Comparison of ENCODE assay signal across 14 cellular contexts in the genomic region with DNA sequence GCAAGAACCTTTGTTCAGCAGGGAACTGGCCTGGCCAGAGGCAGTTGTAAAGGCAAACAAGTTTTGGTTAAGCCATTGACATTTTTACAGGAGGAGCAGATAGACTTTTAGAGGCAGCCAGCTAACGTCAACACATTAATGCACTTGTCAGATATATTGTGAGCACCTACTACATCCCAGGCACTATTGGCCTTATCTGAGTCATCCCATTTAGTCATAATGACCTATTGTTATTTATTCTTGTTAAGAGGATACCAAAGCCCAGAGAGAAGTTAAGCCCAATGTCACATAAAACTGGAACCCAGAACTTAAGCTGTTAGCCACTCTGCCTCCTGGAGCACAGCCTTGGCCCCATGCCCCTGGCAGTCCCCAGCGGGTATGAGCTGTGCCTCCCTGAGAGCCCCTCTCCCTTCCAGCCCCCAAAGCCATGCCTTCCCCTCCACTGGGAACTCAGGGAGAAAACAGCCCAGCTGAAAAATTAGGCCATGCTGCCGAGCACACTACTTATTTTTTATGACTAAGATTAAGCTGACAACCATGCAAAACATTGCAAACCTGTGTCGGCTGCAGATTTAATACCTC. TPM values are rescaled to one million over a fixed set of nuclear protein-coding genes. Genes with fewer than 3 reads are reported as not detected.
A peak's percentile ranks its signal among the peaks of the same experiment; 100 is the strongest.
DNase-seq lines count a peak whose midpoint lies in the region; ATAC-seq and TF ChIP-seq lines count a peak whose summit lies in the region.
"Had no signal": no experiment of that assay in that cellular context is flagged by ENCODE, and none has a peak within 500 bp of the region (broad histone marks: within the 10 kb centered on the region; RNA-seq: fewer than 3 reads in every experiment).

No MANE protein-coding gene starts in this region.

- intact Hi-C loops in CD8-positive, alpha-beta T cell (cut with DNase I, micrococcal nuclease) = loop anchor here in 1 of 2 experiments (2.0 kb wide), 1 partner anchor 31 kb away; no protein-coding TSS in a partner anchor

- POLR2A ChIA-PET in CD8-positive, alpha-beta T cell (lab: Charles Lee) = interaction anchor here (0.7 to 3.7 kb wide), 2 partner anchors 33 to 1050 kb away, joined by 3 to 16 read pairs; partner anchors contain the start of gene TRIM8
- POLR2A ChIA-PET in RWPE1 (lab: Yijun Ruan, JAX; ENCODE audit: low non-redundant PET) = interaction anchor here (1.1 kb wide), 1 partner anchor 15 kb away, joined by 3 read pairs; no protein-coding TSS in a partner anchor

- H3K9me3 Mint-ChIP-seq in CD8-positive, alpha-beta T cell = no peaks in the 10 kb centered on the region
- H3K9me3 Mint-ChIP-seq: CD14-positive monocyte had no signal

- H3K27me3 Mint-ChIP-seq in CD8-positive, alpha-beta T cell (ENCODE audit: low read depth) = no peaks in the 10 kb centered on the region

- H3K27ac ChIP-seq in CD8-positive, alpha-beta T cell (ENCODE audit: low read depth, low read length) = peak overlapping the region; percentile 83
- peak overlapping the region; percentile 14; the same call in 1 of the 2 replicates for H3K27ac ChIP-seq in RWPE1
- H3K27ac ChIP-seq in rectal smooth muscle tissue (ENCODE audit: low read depth, low read length) = peak overlapping the region; percentile 74
- H3K27ac ChIP-seq: right lobe of liver, SK-N-MC had no signal

- no peak overlapping the region for H3K9ac ChIP-seq in rectal smooth muscle tissue (ENCODE audit: low read length)

- no peaks in the 10 kb centered on the region for H3K36me3 ChIP-seq in CD8-positive, alpha-beta T cell (ENCODE audit: insufficient read depth, low read length)
- no peaks in the 10 kb centered on the region for H3K36me3 ChIP-seq in rectal smooth muscle tissue (ENCODE audit: control insufficient read depth, insufficient read depth, low read length)

- peaks cover 29% of the 10 kb centered on the region for H3K4me1 ChIP-seq in CD8-positive, alpha-beta T cell (ENCODE audit: insufficient read depth, low read length)
- H3K4me1 ChIP-seq in rectal smooth muscle tissue (ENCODE audit: control insufficient read depth, insufficient read depth, low read length) = peaks cover 29% of the 10 kb centered on the region
- H3K4me1 ChIP-seq: right lobe of liver had no signal

- H3K36me3 Mint-ChIP-seq in CD8-positive, alpha-beta T cell = peaks cover 13% of the 10 kb centered on the region

- no peak overlapping the region for H3K4me3 ChIP-seq in CD8-positive, alpha-beta T cell (ENCODE audit: low read depth, low read length)
- H3K4me3 ChIP-seq in rectal smooth muscle tissue (ENCODE audit: low read length) = peak overlapping the region; percentile 18
- H3K4me3 ChIP-seq: lung, right lobe of liver, SK-N-MC had no signal

- no peak for TF ChIP-seq CTCF in CD8-positive, alpha-beta T cell (IDR thresholded peaks at IDR 0.05)
- TF ChIP-seq CTCF in RWPE1 (conservative IDR thresholded peaks at IDR 0.05; ENCODE audit: low read depth) = no peak

- no peak for DNase-seq in CD8-positive, alpha-beta T cell
- DNase-seq in RWPE1 (ENCODE audit: low spot score) = peak; percentile 44
- DNase-seq in Ammon's horn (ENCODE audit: low spot score) = no peak
- DNase-seq in NCI-H1092 (lab: John Stamatoyannopoulos, UW) = no peak
- no peak for DNase-seq in NCI-H524 (lab: John Stamatoyannopoulos, UW)
- DNase-seq: activated CD4-positive, alpha-beta T cell treated with anti-CD3 and anti-CD28 coated beads, Interleukin-2, amount 50 U/mL, for 4 hours; NCI-H446 had no signal

- ATAC-seq in CD8-positive, alpha-beta T cell = no peak
- ATAC-seq in esophagus mucosa (peak; percentile 58), GM19035 (IDR thresholded peaks at IDR 0.05; ENCODE audit: unreplicated experiment) (no peak)

- H3K27me3 ChIP-seq in CD8-positive, alpha-beta T cell (ENCODE audit: insufficient read depth, low read length) = no peaks in the 10 kb centered on the region
- no peaks in the 10 kb centered on the region for H3K27me3 ChIP-seq in rectal smooth muscle tissue (ENCODE audit: control insufficient read depth, insufficient read depth, low read length)
- H3K27me3 ChIP-seq: right lobe of liver had no signal

- peak overlapping the region; percentile 99 for H3K27ac Mint-ChIP-seq in CD8-positive, alpha-beta T cell

- CTCF ChIA-PET in CD8-positive, alpha-beta T cell (lab: Charles Lee) = interaction anchor here (1.1 to 1.6 kb wide), 3 partner anchors 33 to 103 kb away, joined by 3 to 5 read pairs (median 4); partner anchors contain the start of genes ARL3, SFXN2 and TRIM8
- CTCF ChIA-PET in RWPE1 (lab: Yijun Ruan, JAX) = interaction anchor here (0.8 kb wide), 1 partner anchor 9 kb away, joined by 3 read pairs; no protein-coding TSS in a partner anchor

- H3K9me3 ChIP-seq in CD8-positive, alpha-beta T cell (ENCODE audit: low read length) = no peaks in the 10 kb centered on the region
- H3K9me3 ChIP-seq: right lobe of liver had no signal

- H3K4me3 Mint-ChIP-seq in CD8-positive, alpha-beta T cell = no peak overlapping the region
- H3K4me3 Mint-ChIP-seq: CD14-positive monocyte had no signal

- peaks cover 32% of the 10 kb centered on the region for H3K4me1 Mint-ChIP-seq in CD8-positive, alpha-beta T cell (ENCODE audit: low read depth)

RNA-seq across cellular contexts. Expression of gene TRIM8, which starts 32.7 kb away (rescaled TPM):
- 10 to 100 TPM; 47.9 to 53.1 TPM for total RNA-seq in CD8-positive, alpha-beta T cell
- 29.1 TPM for total RNA-seq in esophagus mucosa

Comparison
In these comparisons a context has a peak if more than half of its experiments do, and no peak if none do; other contexts are left out.
1. H3K27ac ChIP-seq: peak in every context shown above with its lines; median percentile 83 in CD8-positive, alpha-beta T cell; 74 in rectal smooth muscle tissue; 14 in RWPE1.